Comparison of ENCODE assay signal across 32 cellular contexts in genomic region chr14:61190341-61190740, GRCh38.
DNase-seq lines count a peak whose midpoint lies in the region; ATAC-seq and TF ChIP-seq lines count a peak whose summit lies in the region.
"Had no signal": no experiment of that assay in that cellular context is flagged by ENCODE, and none has a peak within 500 bp of the region (broad histone marks: within the 10 kb centered on the region; RNA-seq: fewer than 3 reads in every experiment).

No MANE protein-coding gene starts in this region.

- H4K20me1 ChIP-seq in GM23338 (replicated peaks; ENCODE audit: insufficient read depth) (no peaks in the 10 kb centered on the region), hepatocyte (ENCODE audit: insufficient read depth, poor library complexity, severe bottlenecking) (no peaks in the 10 kb centered on the region)

- H3K36me3 ChIP-seq in GM23338 (ENCODE audit: insufficient read depth) (no peaks in the 10 kb centered on the region), brain microvascular endothelial cell (replicated peaks) (no peaks in the 10 kb centered on the region), subcutaneous abdominal adipose tissue (ENCODE audit: control insufficient read depth in 5 of 5, insufficient read depth in 5 of 5, low read length in 5 of 5) (no peaks in the 10 kb centered on the region), hepatocyte (replicated peaks; ENCODE audit: insufficient read depth, low read depth) (no peaks in the 10 kb centered on the region)
- H3K36me3 ChIP-seq: cardiac muscle cell, left ventricle myocardium inferior, upper lobe of right lung, WERI-Rb-1 had no signal

- H3K9ac ChIP-seq in subcutaneous abdominal adipose tissue (ENCODE audit: low read length in 5 of 5), result peak overlapping the region in 1 of 5 donors; percentile 40

- peaks cover 30% of the 10 kb centered on the region for H3K4me1 Mint-ChIP-seq in GM23338
- peaks cover 72% of the 10 kb centered on the region for H3K4me1 Mint-ChIP-seq in nephron

- H3K4me1 ChIP-seq in GM23338 (ENCODE audit: insufficient read depth) (peaks cover 24% of the 10 kb centered on the region), subcutaneous abdominal adipose tissue (ENCODE audit: control insufficient read depth in 5 of 5, insufficient read depth in 5 of 5, low read length in 5 of 5) (peaks cover 2 to 42% (median 20%) of the 10 kb centered on the region in 5 donors), hepatocyte (ENCODE audit: insufficient read depth) (peaks cover 4% of the 10 kb centered on the region)

- ATAC-seq in GM23338 (no peak), HG03025 (IDR thresholded peaks at IDR 0.05; ENCODE audit: low FRiP score, unreplicated experiment) (no peak)
- ATAC-seq: activated naive CD4-positive, alpha-beta T cell treated with anti-CD3 and anti-CD28 coated beads, Interleukin-2, amount 50 U/mL, for 72 hours; GM12878; stimulated activated naive B cell treated with anti-CD40 and anti-IgM and Interleukin-4, amounts not matched to agents 10 μg/mL and 1 μg/mL and 100 μg/mL, for 72 hours; upper lobe of right lung had no signal

- H3K4me2 ChIP-seq in GM23338, result no peak overlapping the region
- no peak overlapping the region for H3K4me2 ChIP-seq in hepatocyte

- no peak for DNase-seq in GM23338 (ENCODE audit: low spot score)
- no peak for DNase-seq in brain microvascular endothelial cell
- DNase-seq in DMS 273 (lab: John Stamatoyannopoulos, UW; ENCODE audit: unreplicated experiment), result no peak
- DNase-seq in hepatocyte (ENCODE audit: low spot score), result no peak
- no peak for DNase-seq in globus pallidus (ENCODE audit: low spot score)
- DNase-seq: activated CD4-positive, alpha-beta T cell treated with anti-CD3 and anti-CD28 coated beads for 48 hours; activated T-cell treated with anti-CD3 and anti-CD28 coated beads for 4 hours; amygdala; CD4-positive, alpha-beta memory T cell; effector CD8-positive, alpha-beta T cell; EL; left ventricle myocardium inferior; NCI-H1092; NCI-H187 treated with DMSO at 0.1 percent for 48 hours; NCI-H2171; nucleus accumbens; SIG-M5; stimulated activated naive B cell treated with anti-CD40 and anti-IgM and Interleukin-4, amounts not matched to agents 10 μg/mL and 1 μg/mL and 100 μg/mL, for 72 hours; SW 1271; T-helper 9 cell; upper lobe of right lung; WERI-Rb-1 had no signal

- no peaks in the 10 kb centered on the region for H3F3A ChIP-seq in GM23338 (replicated peaks; ENCODE audit: low read depth)

- H3K4me3 Mint-ChIP-seq in GM23338, result no peak overlapping the region
- peak overlapping the region in 2 of 3 experiments; percentile 7 to 9 for H3K4me3 Mint-ChIP-seq in nephron

- no peaks in the 10 kb centered on the region for H3K27me3 ChIP-seq in GM23338 (ENCODE audit: insufficient read depth)
- no peaks in the 10 kb centered on the region for H3K27me3 ChIP-seq in brain microvascular endothelial cell (replicated peaks)
- peaks cover 0 to 4% (median 0%) of the 10 kb centered on the region in 5 donors for H3K27me3 ChIP-seq in subcutaneous abdominal adipose tissue (ENCODE audit: control insufficient read depth in 5 of 5, insufficient read depth in 4 of 5, low read length in 5 of 5)
- H3K27me3 ChIP-seq in hepatocyte, result peaks cover 5% of the 10 kb centered on the region
- H3K27me3 ChIP-seq: cardiac muscle cell had no signal

- no peak overlapping the region for H3K4me3 ChIP-seq in GM23338
- H3K4me3 ChIP-seq in brain microvascular endothelial cell (ENCODE audit: low read depth, low read length), result no peak overlapping the region
- no peak overlapping the region for H3K4me3 ChIP-seq in subcutaneous abdominal adipose tissue (ENCODE audit: low read depth in 1 of 5, low read length in 5 of 5)
- no peak overlapping the region for H3K4me3 ChIP-seq in hepatocyte
- H3K4me3 ChIP-seq: cardiac muscle cell, coronary artery, GM12878, left ventricle myocardium inferior, skin epidermis, upper lobe of right lung had no signal

- peak overlapping the region; percentile 76 for H2AFZ ChIP-seq in GM23338
- H2AFZ ChIP-seq in hepatocyte, result no peak overlapping the region

- H3K27me3 Mint-ChIP-seq in GM23338 (ENCODE audit: insufficient read depth, low read depth, poor library complexity) (peaks cover 2% of the 10 kb centered on the region), nephron (ENCODE audit: low read depth) (no peaks in the 10 kb centered on the region)

- TF ChIP-seq CTCF in GM23338 (conservative IDR thresholded peaks at IDR 0.05; ENCODE audit: low read depth in 2 of 2) (no peak), brain microvascular endothelial cell (IDR thresholded peaks at IDR 0.05; ENCODE audit: low read depth, low read length, missing control alignments) (no peak), nephron (IDR thresholded peaks at IDR 0.05; ENCODE audit: unreplicated experiment in 3 of 3) (no peak), hepatocyte (IDR thresholded peaks at IDR 0.05; ENCODE audit: poor library complexity) (no peak)

- H3K9me3 ChIP-seq in subcutaneous abdominal adipose tissue (ENCODE audit: control insufficient read depth in 5 of 5, low read length in 5 of 5), result peaks cover 0 to under 1% (median 0%) of the 10 kb centered on the region in 5 donors
- H3K9me3 ChIP-seq in hepatocyte (ENCODE audit: low read depth), result no peaks in the 10 kb centered on the region
- H3K9me3 ChIP-seq: upper lobe of right lung had no signal

- H3K27ac Mint-ChIP-seq in GM23338 (no peak overlapping the region), nephron (peak overlapping the region; percentile 55 to 79 (median 60))
- H3K27ac Mint-ChIP-seq: activated naive CD4-positive, alpha-beta T cell treated with anti-CD3 and anti-CD28 coated beads, Interleukin-2, amount 50 U/mL, for 72 hours; B cell; stimulated activated naive B cell treated with anti-CD40 and anti-IgM and Interleukin-4, amounts not matched to agents 10 μg/mL and 1 μg/mL and 100 μg/mL, for 72 hours had no signal

- H3K9me2 ChIP-seq in GM23338 (ENCODE audit: insufficient read depth), result peaks cover 2% of the 10 kb centered on the region
- H3K9me2 ChIP-seq in hepatocyte (replicated peaks; ENCODE audit: insufficient read depth), result no peaks in the 10 kb centered on the region

- H3K79me2 ChIP-seq in GM23338 (replicated peaks; ENCODE audit: insufficient read depth) (no peaks in the 10 kb centered on the region), hepatocyte (no peaks in the 10 kb centered on the region)

- H3K27ac ChIP-seq in GM23338 (ENCODE audit: low read depth), result no peak overlapping the region
- H3K27ac ChIP-seq in brain microvascular endothelial cell, result peak overlapping the region; percentile 87
- peak overlapping the region; percentile 81 for H3K27ac ChIP-seq in subcutaneous abdominal adipose tissue (ENCODE audit: low read depth, low read length)
- no peak overlapping the region for H3K27ac ChIP-seq in hepatocyte
- H3K27ac ChIP-seq: cardiac muscle cell, coronary artery, epithelial cell of prostate, left ventricle myocardium inferior, upper lobe of right lung, WERI-Rb-1 had no signal

- H3K9me3 Mint-ChIP-seq in GM23338 (no peaks in the 10 kb centered on the region), nephron (no peaks in the 10 kb centered on the region)
- H3K9me3 Mint-ChIP-seq: activated naive CD4-positive, alpha-beta T cell treated with anti-CD3 and anti-CD28 coated beads, Interleukin-2, amount 50 U/mL, for 72 hours; stimulated activated naive B cell treated with anti-CD40 and anti-IgM and Interleukin-4, amounts not matched to agents 10 μg/mL and 1 μg/mL and 100 μg/mL, for 72 hours had no signal

- H3K36me3 Mint-ChIP-seq in GM23338 (ENCODE audit: low read depth), result no peaks in the 10 kb centered on the region
- no peaks in the 10 kb centered on the region for H3K36me3 Mint-ChIP-seq in nephron (ENCODE audit: low read depth)
- H3K36me3 Mint-ChIP-seq: activated naive CD4-positive, alpha-beta T cell treated with anti-CD3 and anti-CD28 coated beads, Interleukin-2, amount 50 U/mL, for 72 hours; CD4-positive, alpha-beta memory T cell; stimulated activated naive B cell treated with anti-CD40 and anti-IgM and Interleukin-4, amounts not matched to agents 10 μg/mL and 1 μg/mL and 100 μg/mL, for 72 hours had no signal

- in situ Hi-C loops in brain microvascular endothelial cell (cut with HindIII; ENCODE audit: low pct_ligation_motif_present, low sequenced_read_pairs), result no loop called here

- 83% methylated on average over 6 of the region's 6 CpGs for WGBS in hepatocyte (ENCODE audit: low lambda C conversion rate, missing lambda C conversion rate)

TF ChIP-seq in GM23338, 12 proteins besides CTCF, POLR2A, EP300 and RAD21 (continues in another document):
- no peak for TF ChIP-seq CREB1 (CRISPR knock-in tag; IDR thresholded peaks at IDR 0.05; ENCODE audit: low read depth)
- no peak for TF ChIP-seq JUNB (IDR thresholded peaks at IDR 0.05; ENCODE audit: unreplicated experiment)
- no peak for TF ChIP-seq POLR2AphosphoS5 (IDR thresholded peaks at IDR 0.05; ENCODE audit: low read depth)
- TF ChIP-seq ETS1 (IDR thresholded peaks at IDR 0.05), result no peak
- no peak for TF ChIP-seq NANOG (IDR thresholded peaks at IDR 0.05; ENCODE audit: borderline replicate concordance)
- no peak for TF ChIP-seq ZNF114 (CRISPR knock-in tag; IDR thresholded peaks at IDR 0.05)
- TF ChIP-seq EZH2 (IDR thresholded peaks at IDR 0.05; ENCODE audit: low read depth, unreplicated experiment), result no peak
- no peak for TF ChIP-seq EZH2phosphoT487 (IDR thresholded peaks at IDR 0.05; ENCODE audit: unreplicated experiment)
- TF ChIP-seq ZNF331 (CRISPR knock-in tag; IDR thresholded peaks at IDR 0.05; ENCODE audit: low read depth), result no peak

Comparison
In these comparisons a context has a peak if more than half of its experiments do, and no peak if none do; other contexts are left out.
1. H3K27ac ChIP-seq: peak in brain microvascular endothelial cell (single experiment) and subcutaneous abdominal adipose tissue (single experiment); none in GM23338 (single experiment) and hepatocyte (single experiment).